Comparison of ENCODE assay signal across 10 cellular contexts in genomic region chr17:48646183-48647102, GRCh38. TPM values are rescaled to one million over a fixed set of nuclear protein-coding genes. Genes with fewer than 3 reads are reported as not detected.
DNase-seq lines count a peak whose midpoint lies in the region; ATAC-seq, FAIRE-seq and TF ChIP-seq lines count a peak whose summit lies in the region.
"Had no signal": no experiment of that assay in that cellular context is flagged by ENCODE, and none has a peak within 500 bp of the region (broad histone marks: within the 10 kb centered on the region; RNA-seq: fewer than 3 reads in every experiment).

No MANE protein-coding gene starts in this region.

- in situ Hi-C loops in GM12878 (cut with MboI) = no loop called here

- SMC1A ChIA-PET in GM12878 (lab: Charles Lee; ENCODE audit: uncharacterized antibody, unreplicated experiment) = no interaction called here

- ATAC-seq in GM12878 (peak; percentile 82), GM19467 (IDR thresholded peaks at IDR 0.05; ENCODE audit: unreplicated experiment) (no peak), HG03045 (IDR thresholded peaks at IDR 0.05; ENCODE audit: unreplicated experiment) (no peak)

- FAIRE-seq in GM12878 (lab: Jason Lieb, UNC) = no peak

- peak overlapping the region; percentile 35 for H3K4me3 ChIP-seq in GM06990 (replicated peaks; ENCODE audit: low read depth, low read length)
- H3K4me3 ChIP-seq in GM12878 = peak overlapping the region; percentile 3; the same call in 1 of the 2 replicates
- H3K4me3 ChIP-seq in osteoblast (ENCODE audit: insufficient read depth, low read length) = no peak overlapping the region

- intact Hi-C loops in GM12878 (cut with micrococcal nuclease; ENCODE audit: unreplicated experiment) = no loop called here

- DNase-seq in GM06990 (ENCODE audit: extremely low read depth, insufficient read length) (no peak), NCI-H1105 (lab: John Stamatoyannopoulos, UW) (peak; percentile 40), GM12878 (ENCODE audit: low read depth, low spot score) (no peak), osteoblast (ENCODE audit: insufficient read length, low spot score, missing footprints) (peak; percentile 58), NCI-H82 (lab: John Stamatoyannopoulos, UW) (no peak)
- DNase-seq in activated CD4-positive, CD25-positive, alpha-beta regulatory T cell (lab: John Stamatoyannopoulos, UW) = no peak
- DNase-seq: right lobe of liver had no signal

- peak overlapping the region; percentile 46 for H2AFZ ChIP-seq in GM12878 (ENCODE audit: control insufficient read depth, low read depth, low read length)
- H2AFZ ChIP-seq in osteoblast (ENCODE audit: low read length) = no peak overlapping the region

- H3K9me3 ChIP-seq in GM12878 (replicated peaks; ENCODE audit: control insufficient read depth, insufficient read depth, low read length) = no peaks in the 10 kb centered on the region
- H3K9me3 ChIP-seq in osteoblast (ENCODE audit: low read depth, low read length) = no peaks in the 10 kb centered on the region
- H3K9me3 ChIP-seq: adrenal gland, right lobe of liver had no signal

- H3K27ac ChIP-seq in GM12878 (ENCODE audit: control insufficient read depth, insufficient read depth) (no peak overlapping the region), osteoblast (ENCODE audit: low read depth, low read length) (no peak overlapping the region)
- H3K27ac ChIP-seq: adrenal gland, right lobe of liver had no signal

- H4K20me1 ChIP-seq in GM12878 (ENCODE audit: control insufficient read depth, insufficient read depth) = no peaks in the 10 kb centered on the region
- H4K20me1 ChIP-seq in osteoblast (ENCODE audit: insufficient read depth, low read length) = no peaks in the 10 kb centered on the region

- POLR2A ChIA-PET in GM12878 (lab: Charles Lee) = no interaction called here

- TF ChIP-seq CTCF in GM06990 (IDR thresholded peaks at IDR 0.05; ENCODE audit: insufficient read depth, low read length, poor library complexity, severe bottlenecking) (no peak), GM12878 (IDR thresholded peaks at IDR 0.05 in 2 of 3, conservative IDR thresholded peaks at IDR 0.05 in 1 of 3; ENCODE audit: control insufficient read depth in 2 of 3, extremely low read depth in 1 of 3, insufficient read depth in 1 of 3, low read depth in 3 of 3, low read length in 3 of 3) (no peak), osteoblast (IDR thresholded peaks at IDR 0.05; ENCODE audit: extremely low read depth, low read depth, low read length) (no peak)

- TF ChIP-seq RAD21 in GM12878 (IDR thresholded peaks at IDR 0.05; ENCODE audit: insufficient read depth, low read depth, low read length) = no peak

- H3K4me2 ChIP-seq in GM12878 (ENCODE audit: control insufficient read depth, insufficient read depth) = peak overlapping the region; percentile 65
- H3K4me2 ChIP-seq in osteoblast (ENCODE audit: insufficient read depth, low read length) = no peak overlapping the region

- WGBS in GM12878 (ENCODE audit: insufficient coverage, insufficient replicate concordance, low lambda C conversion rate, missing lambda C conversion rate) = 6% methylated on average over 77 of the region's 80 CpGs

- TF ChIP-seq EP300 in GM12878 (IDR thresholded peaks at IDR 0.05; ENCODE audit: borderline replicate concordance in 1 of 2, control insufficient read depth in 1 of 2, low read depth in 2 of 2, low read length in 2 of 2) = no peak

- no peak for TF ChIP-seq POLR2A in GM12878 (IDR thresholded peaks at IDR 0.05; ENCODE audit: low read depth, low read length)

- no TSS peak for BruUV-seq in GM12878 (replicated peaks; lab: Mats Ljungman, UMichigan)

- H3K36me3 ChIP-seq in GM06990 (ENCODE audit: control insufficient read depth, insufficient read depth, low read length) = no peaks in the 10 kb centered on the region
- H3K36me3 ChIP-seq in GM12878 (ENCODE audit: control insufficient read depth in 2 of 2, insufficient read depth in 2 of 2, low read length in 1 of 2) = no peaks in the 10 kb centered on the region
- H3K36me3 ChIP-seq in osteoblast (ENCODE audit: insufficient read depth, low read length) = no peaks in the 10 kb centered on the region
- H3K36me3 ChIP-seq: adrenal gland, right lobe of liver had no signal

- H3K27me3 ChIP-seq in GM06990 (replicated peaks; ENCODE audit: control insufficient read depth, insufficient read depth, low read length) (no peaks in the 10 kb centered on the region; the same call in none of the 2 replicates), GM12878 (replicated peaks in 1 of 2; ENCODE audit: control insufficient read depth in 2 of 2, insufficient read depth in 2 of 2, low read length in 1 of 2) (peaks cover 8 to 9% of the 10 kb centered on the region in 2 experiments), osteoblast (ENCODE audit: insufficient read depth, low read length) (peaks cover 86% of the 10 kb centered on the region)

- CTCF ChIA-PET in GM12878 (lab: Yijun Ruan, JAX) = interaction anchor here (1.1 to 1.8 kb wide), 3 partner anchors 10 to 32 kb away, joined by 4 to 10 read pairs (median 9); no protein-coding TSS in a partner anchor

- H3K79me2 ChIP-seq in GM12878 (ENCODE audit: control insufficient read depth, insufficient read depth, low read length) = no peaks in the 10 kb centered on the region
- no peaks in the 10 kb centered on the region for H3K79me2 ChIP-seq in osteoblast (ENCODE audit: insufficient read depth, low read length)

- H3K4me1 ChIP-seq in GM12878 (ENCODE audit: control insufficient read depth, insufficient read depth, low read length) = peaks cover 7% of the 10 kb centered on the region
- H3K4me1 ChIP-seq in osteoblast (ENCODE audit: insufficient read depth, low read length) = peaks cover 3% of the 10 kb centered on the region
- H3K4me1 ChIP-seq: right lobe of liver had no signal

- H3K9ac ChIP-seq in GM12878 (ENCODE audit: control insufficient read depth, insufficient read depth, low read length) = no peak overlapping the region

- RAD21 ChIA-PET in GM12878 (lab: Charles Lee; ENCODE audit: unreplicated experiment) = no interaction called here

RNA-seq across cellular contexts. Expression of gene HOXB9, which starts 20.3 kb away (rescaled TPM):
- 0.19 and 0.42 TPM in 2 replicates for total RNA-seq in GM12878 (2013; cell fraction: nucleolus; rRNA removed)
- total RNA-seq in GM12878 (2014; rRNA removed) (not detected in 2 replicates), GM12878 (2014; rRNA removed; fragmentation: Illumina TruSeq; extraction: Trizol) (0.04 and 0.05 TPM in 2 replicates), GM12878 (2021) (0.13 and 0.16 TPM in 2 replicates), osteoblast (not detected in 2 replicates)
- not detected for polyA plus RNA-seq in GM12878 (2011; ENCODE audit: low read depth)
- polyA plus RNA-seq in GM12878 (2011; rRNA removed) (0.49 and 0.69 TPM in 2 replicates), GM12878 (2014; fragmentation: Illumina TruSeq; extraction: Trizol) (0.01 TPM in 1 of 2 replicates, not detected in the other), GM12878 (2014; fragmentation: Nextera tagmentation; extraction: Ambion mirVana) (not detected), GM12878 (2014; rRNA removed) (0.09 TPM in 1 of 2 replicates, not detected in the other), GM12878 (2016; fragmentation: Nextera tagmentation; extraction: Ambion mirVana) (not detected)
- polyA plus RNA-seq in GM12878 (2011; cell fraction: cytosol; rRNA removed) = 0.32 and 0.46 TPM in 2 replicates
- 0.53 and 0.87 TPM in 2 replicates for polyA plus RNA-seq in GM12878 (2011; cell fraction: nucleus; rRNA removed)
- polyA plus RNA-seq in GM12878 (2012) = 0.05 and 0.21 TPM in 2 replicates
- polyA minus RNA-seq in GM12878 (2011; rRNA and poly(A)+ RNA removed) = 0.15 and 0.26 TPM in 2 replicates
- not detected in 2 replicates for polyA minus RNA-seq in GM12878 (2011; cell fraction: cytosol; rRNA and poly(A)+ RNA removed)
- polyA minus RNA-seq in GM12878 (2011; cell fraction: nucleus; rRNA and poly(A)+ RNA removed) = 0.19 and 0.24 TPM in 2 replicates
- total RNA-seq: right lobe of liver had no signal

RNA-seq across cellular contexts. Expression of gene HOXB8, which starts 31.4 kb away (rescaled TPM):
- not detected in 2 replicates for total RNA-seq in GM12878 (2013; cell fraction: nucleolus; rRNA removed)
- total RNA-seq in GM12878 (2014; rRNA removed) (not detected in 2 replicates), GM12878 (2014; rRNA removed; fragmentation: Illumina TruSeq; extraction: Trizol) (not detected in 2 replicates), GM12878 (2021) (0.21 TPM in 1 of 2 replicates, not detected in the other), osteoblast (not detected in 2 replicates)
- polyA plus RNA-seq in GM12878 (2011; ENCODE audit: low read depth) = not detected
- polyA plus RNA-seq in GM12878 (2011; rRNA removed) (not detected in 2 replicates), GM12878 (2014; fragmentation: Illumina TruSeq; extraction: Trizol) (not detected in 2 replicates), GM12878 (2014; fragmentation: Nextera tagmentation; extraction: Ambion mirVana) (not detected), GM12878 (2014; rRNA removed) (not detected in 2 replicates), GM12878 (2016; fragmentation: Nextera tagmentation; extraction: Ambion mirVana) (not detected)
- not detected in 2 replicates for polyA plus RNA-seq in GM12878 (2011; cell fraction: cytosol; rRNA removed)
- polyA plus RNA-seq in GM12878 (2011; cell fraction: nucleus; rRNA removed) = not detected in 2 replicates
- not detected in 2 replicates for polyA plus RNA-seq in GM12878 (2012)
- not detected in 2 replicates for polyA minus RNA-seq in GM12878 (2011; rRNA and poly(A)+ RNA removed)
- polyA minus RNA-seq in GM12878 (2011; cell fraction: cytosol; rRNA and poly(A)+ RNA removed) = not detected in 2 replicates
- polyA minus RNA-seq in GM12878 (2011; cell fraction: nucleus; rRNA and poly(A)+ RNA removed) = not detected in 2 replicates
- total RNA-seq: right lobe of liver had no signal

RNA-seq across cellular contexts. Expression of gene HOXB7, which starts 35.6 kb away (rescaled TPM):
- 0.98 and 1.3 TPM in 2 replicates for total RNA-seq in GM12878 (2013; cell fraction: nucleolus; rRNA removed)
- total RNA-seq in GM12878 (2014; rRNA removed) (3.2 and 4.2 TPM in 2 replicates), GM12878 (2014; rRNA removed; fragmentation: Illumina TruSeq; extraction: Trizol) (3.6 and 5.8 TPM in 2 replicates), GM12878 (2021) (4.0 and 4.5 TPM in 2 replicates), osteoblast (0.36 TPM in 1 of 2 replicates, not detected in the other)
- 2.3 TPM for polyA plus RNA-seq in GM12878 (2011; ENCODE audit: low read depth)
- polyA plus RNA-seq in GM12878 (2011; rRNA removed) (7.4 and 8.3 TPM in 2 replicates), GM12878 (2014; fragmentation: Illumina TruSeq; extraction: Trizol) (1.3 and 3.7 TPM in 2 replicates), GM12878 (2014; fragmentation: Nextera tagmentation; extraction: Ambion mirVana) (1 to 10 TPM; 2.8 to 3.4 TPM), GM12878 (2014; rRNA removed) (5.1 and 7.0 TPM in 2 replicates), GM12878 (2016; fragmentation: Nextera tagmentation; extraction: Ambion mirVana) (1 to 10 TPM; 4.3 to 4.8 TPM)
- polyA plus RNA-seq in GM12878 (2011; cell fraction: cytosol; rRNA removed) = 6.8 and 8.1 TPM in 2 replicates
- 2.5 and 4.1 TPM in 2 replicates for polyA plus RNA-seq in GM12878 (2011; cell fraction: nucleus; rRNA removed)
- polyA plus RNA-seq in GM12878 (2012) = 3.9 and 4.1 TPM in 2 replicates
- 1.6 and 2.8 TPM in 2 replicates for polyA minus RNA-seq in GM12878 (2011; rRNA and poly(A)+ RNA removed)
- 1.7 and 2.2 TPM in 2 replicates for polyA minus RNA-seq in GM12878 (2011; cell fraction: cytosol; rRNA and poly(A)+ RNA removed)
- 0.97 and 1.2 TPM in 2 replicates for polyA minus RNA-seq in GM12878 (2011; cell fraction: nucleus; rRNA and poly(A)+ RNA removed)

RNA-seq across cellular contexts. Expression of gene HOXB6, which starts 41.7 kb away (rescaled TPM):
- not detected in 2 replicates for total RNA-seq in GM12878 (2013; cell fraction: nucleolus; rRNA removed)
- total RNA-seq in GM12878 (2014; rRNA removed) = 0.05 and 0.06 TPM in 2 replicates
- 0.09 TPM in 1 of 2 replicates, not detected in the other for total RNA-seq in GM12878 (2014; rRNA removed; fragmentation: Illumina TruSeq; extraction: Trizol)
- total RNA-seq in GM12878 (2021) = 0.13 and 0.24 TPM in 2 replicates
- 0.16 TPM for polyA plus RNA-seq in GM12878 (2011; ENCODE audit: low read depth)
- 0.10 TPM in 1 of 2 replicates, not detected in the other for polyA plus RNA-seq in GM12878 (2011; rRNA removed)
- 0.10 and 0.27 TPM in 2 replicates for polyA plus RNA-seq in GM12878 (2011; cell fraction: cytosol; rRNA removed)
- 0.10 TPM in 1 of 2 replicates, not detected in the other for polyA plus RNA-seq in GM12878 (2011; cell fraction: nucleus; rRNA removed)
- 0.21 TPM in 1 of 2 replicates, not detected in the other for polyA plus RNA-seq in GM12878 (2012)
- polyA plus RNA-seq in GM12878 (2014; fragmentation: Illumina TruSeq; extraction: Trizol) = 0.07 TPM in 1 of 2 replicates, not detected in the other
- polyA plus RNA-seq in GM12878 (2014; fragmentation: Nextera tagmentation; extraction: Ambion mirVana) = under 1 TPM in 1 of 2 experiments, not detected in 1; 0.04 TPM
- 0.22 and 0.51 TPM in 2 replicates for polyA plus RNA-seq in GM12878 (2014; rRNA removed)
- polyA plus RNA-seq in GM12878 (2016; fragmentation: Nextera tagmentation; extraction: Ambion mirVana) = under 1 TPM in 1 of 2 experiments, not detected in 1; 0.13 TPM
- polyA minus RNA-seq in GM12878 (2011; rRNA and poly(A)+ RNA removed) = 0.10 TPM in 1 of 2 replicates, not detected in the other
- polyA minus RNA-seq in GM12878 (2011; cell fraction: cytosol; rRNA and poly(A)+ RNA removed) = not detected in 2 replicates
- polyA minus RNA-seq in GM12878 (2011; cell fraction: nucleus; rRNA and poly(A)+ RNA removed) = not detected in 2 replicates
- total RNA-seq in osteoblast = 0.59 and 0.72 TPM in 2 replicates

RNA-seq across cellular contexts. Expression of gene HOXB5, which starts 52.9 kb away (rescaled TPM):
- not detected in 2 replicates for total RNA-seq in GM12878 (2013; cell fraction: nucleolus; rRNA removed)
- total RNA-seq in GM12878 (2014; rRNA removed) (not detected in 2 replicates), GM12878 (2014; rRNA removed; fragmentation: Illumina TruSeq; extraction: Trizol) (not detected in 2 replicates), GM12878 (2021) (not detected in 2 replicates), osteoblast (not detected in 2 replicates)
- not detected for polyA plus RNA-seq in GM12878 (2011; ENCODE audit: low read depth)
- polyA plus RNA-seq in GM12878 (2011; rRNA removed) (not detected in 2 replicates), GM12878 (2014; fragmentation: Illumina TruSeq; extraction: Trizol) (not detected in 2 replicates), GM12878 (2014; fragmentation: Nextera tagmentation; extraction: Ambion mirVana) (not detected), GM12878 (2014; rRNA removed) (not detected in 2 replicates), GM12878 (2016; fragmentation: Nextera tagmentation; extraction: Ambion mirVana) (not detected)
- polyA plus RNA-seq in GM12878 (2011; cell fraction: cytosol; rRNA removed) = not detected in 2 replicates
- polyA plus RNA-seq in GM12878 (2011; cell fraction: nucleus; rRNA removed) = not detected in 2 replicates
- not detected in 2 replicates for polyA plus RNA-seq in GM12878 (2012)
- not detected in 2 replicates for polyA minus RNA-seq in GM12878 (2011; rRNA and poly(A)+ RNA removed)
- polyA minus RNA-seq in GM12878 (2011; cell fraction: cytosol; rRNA and poly(A)+ RNA removed) = not detected in 2 replicates
- polyA minus RNA-seq in GM12878 (2011; cell fraction: nucleus; rRNA and poly(A)+ RNA removed) = not detected in 2 replicates

Comparison
In these comparisons a context has a peak if more than half of its experiments do, and no peak if none do; other contexts are left out.
1. DNase-seq: peak in NCI-H1105 (single experiment) and osteoblast (single experiment); none in GM06990 (single experiment), GM12878 (single experiment), NCI-H82 (single experiment) and activated CD4-positive, CD25-positive, alpha-beta regulatory T cell (0 of 4).